Comparison of ENCODE assay signal across 1 cellular context in genomic region chr17:82692268-82692667, GRCh38.
TF ChIP-seq lines count a peak whose summit lies in the region.

No MANE protein-coding gene starts in this region.

TF ChIP-seq in WTC11, 78 proteins besides CTCF, POLR2A, EP300 and RAD21 (continued from another document):
- no peak for TF ChIP-seq PRDM15 (CRISPR knock-in tag; IDR thresholded peaks at IDR 0.05)
- TF ChIP-seq, protein P1, sequence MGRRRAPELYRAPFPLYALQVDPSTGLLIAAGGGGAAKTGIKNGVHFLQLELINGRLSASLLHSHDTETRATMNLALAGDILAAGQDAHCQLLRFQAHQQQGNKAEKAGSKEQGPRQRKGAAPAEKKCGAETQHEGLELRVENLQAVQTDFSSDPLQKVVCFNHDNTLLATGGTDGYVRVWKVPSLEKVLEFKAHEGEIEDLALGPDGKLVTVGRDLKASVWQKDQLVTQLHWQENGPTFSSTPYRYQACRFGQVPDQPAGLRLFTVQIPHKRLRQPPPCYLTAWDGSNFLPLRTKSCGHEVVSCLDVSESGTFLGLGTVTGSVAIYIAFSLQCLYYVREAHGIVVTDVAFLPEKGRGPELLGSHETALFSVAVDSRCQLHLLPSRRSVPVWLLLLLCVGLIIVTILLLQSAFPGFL (CRISPR knock-in tag; IDR thresholded peaks at IDR 0.05; ENCODE audit: borderline replicate concordance): no peak
- TF ChIP-seq PRRX2 (CRISPR knock-in tag; IDR thresholded peaks at IDR 0.05): no peak
- TF ChIP-seq, protein P2, sequence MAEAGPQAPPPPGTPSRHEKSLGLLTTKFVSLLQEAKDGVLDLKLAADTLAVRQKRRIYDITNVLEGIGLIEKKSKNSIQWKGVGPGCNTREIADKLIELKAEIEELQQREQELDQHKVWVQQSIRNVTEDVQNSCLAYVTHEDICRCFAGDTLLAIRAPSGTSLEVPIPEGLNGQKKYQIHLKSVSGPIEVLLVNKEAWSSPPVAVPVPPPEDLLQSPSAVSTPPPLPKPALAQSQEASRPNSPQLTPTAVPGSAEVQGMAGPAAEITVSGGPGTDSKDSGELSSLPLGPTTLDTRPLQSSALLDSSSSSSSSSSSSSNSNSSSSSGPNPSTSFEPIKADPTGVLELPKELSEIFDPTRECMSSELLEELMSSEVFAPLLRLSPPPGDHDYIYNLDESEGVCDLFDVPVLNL (CRISPR knock-in tag; IDR thresholded peaks at IDR 0.05; ENCODE audit: borderline replicate concordance, low read depth): no peak
- no peak for TF ChIP-seq JAZF1 (CRISPR knock-in tag; IDR thresholded peaks at IDR 0.05)
- peak; percentile 6; the same call in 1 of the 2 replicates for TF ChIP-seq ZNF121 (CRISPR knock-in tag; IDR thresholded peaks at IDR 0.05)
TF ChIP-seq in WTC11: peak in this region for 1.
